1 cellular context compared by ENCODE assay signal in the genomic region with DNA sequence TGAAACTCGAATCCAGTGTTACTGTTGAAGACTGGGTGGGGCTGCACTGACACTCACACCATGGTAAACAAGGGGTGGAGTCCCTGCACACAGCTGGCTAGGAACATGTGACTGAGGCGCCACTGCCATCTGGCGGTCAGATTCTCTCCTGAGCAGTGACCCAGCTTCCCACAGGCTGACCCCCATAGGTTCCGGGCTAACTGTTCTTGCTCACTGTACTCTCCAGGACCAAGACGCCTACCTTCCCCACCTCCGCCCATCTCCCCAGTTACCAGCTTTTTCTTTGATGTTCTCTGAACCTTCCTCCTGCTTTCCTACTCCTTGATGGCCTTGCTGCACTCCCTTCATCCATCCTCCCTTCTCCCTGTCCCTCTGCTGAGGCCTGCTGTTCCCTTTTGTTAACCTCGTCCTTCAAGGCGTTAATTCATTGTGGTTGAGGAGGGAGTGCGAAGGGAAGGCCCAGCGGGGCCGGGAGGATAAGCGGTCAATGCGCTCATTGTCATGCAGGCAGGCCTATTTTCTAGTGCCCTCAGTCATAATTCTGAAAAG.
TF ChIP-seq lines count a peak whose summit lies in the region.

No MANE protein-coding gene starts in this region.

TF ChIP-seq in HepG2, 621 proteins besides CTCF, POLR2A, EP300 and RAD21 (continued from another document):
- TF ChIP-seq, protein P1, sequence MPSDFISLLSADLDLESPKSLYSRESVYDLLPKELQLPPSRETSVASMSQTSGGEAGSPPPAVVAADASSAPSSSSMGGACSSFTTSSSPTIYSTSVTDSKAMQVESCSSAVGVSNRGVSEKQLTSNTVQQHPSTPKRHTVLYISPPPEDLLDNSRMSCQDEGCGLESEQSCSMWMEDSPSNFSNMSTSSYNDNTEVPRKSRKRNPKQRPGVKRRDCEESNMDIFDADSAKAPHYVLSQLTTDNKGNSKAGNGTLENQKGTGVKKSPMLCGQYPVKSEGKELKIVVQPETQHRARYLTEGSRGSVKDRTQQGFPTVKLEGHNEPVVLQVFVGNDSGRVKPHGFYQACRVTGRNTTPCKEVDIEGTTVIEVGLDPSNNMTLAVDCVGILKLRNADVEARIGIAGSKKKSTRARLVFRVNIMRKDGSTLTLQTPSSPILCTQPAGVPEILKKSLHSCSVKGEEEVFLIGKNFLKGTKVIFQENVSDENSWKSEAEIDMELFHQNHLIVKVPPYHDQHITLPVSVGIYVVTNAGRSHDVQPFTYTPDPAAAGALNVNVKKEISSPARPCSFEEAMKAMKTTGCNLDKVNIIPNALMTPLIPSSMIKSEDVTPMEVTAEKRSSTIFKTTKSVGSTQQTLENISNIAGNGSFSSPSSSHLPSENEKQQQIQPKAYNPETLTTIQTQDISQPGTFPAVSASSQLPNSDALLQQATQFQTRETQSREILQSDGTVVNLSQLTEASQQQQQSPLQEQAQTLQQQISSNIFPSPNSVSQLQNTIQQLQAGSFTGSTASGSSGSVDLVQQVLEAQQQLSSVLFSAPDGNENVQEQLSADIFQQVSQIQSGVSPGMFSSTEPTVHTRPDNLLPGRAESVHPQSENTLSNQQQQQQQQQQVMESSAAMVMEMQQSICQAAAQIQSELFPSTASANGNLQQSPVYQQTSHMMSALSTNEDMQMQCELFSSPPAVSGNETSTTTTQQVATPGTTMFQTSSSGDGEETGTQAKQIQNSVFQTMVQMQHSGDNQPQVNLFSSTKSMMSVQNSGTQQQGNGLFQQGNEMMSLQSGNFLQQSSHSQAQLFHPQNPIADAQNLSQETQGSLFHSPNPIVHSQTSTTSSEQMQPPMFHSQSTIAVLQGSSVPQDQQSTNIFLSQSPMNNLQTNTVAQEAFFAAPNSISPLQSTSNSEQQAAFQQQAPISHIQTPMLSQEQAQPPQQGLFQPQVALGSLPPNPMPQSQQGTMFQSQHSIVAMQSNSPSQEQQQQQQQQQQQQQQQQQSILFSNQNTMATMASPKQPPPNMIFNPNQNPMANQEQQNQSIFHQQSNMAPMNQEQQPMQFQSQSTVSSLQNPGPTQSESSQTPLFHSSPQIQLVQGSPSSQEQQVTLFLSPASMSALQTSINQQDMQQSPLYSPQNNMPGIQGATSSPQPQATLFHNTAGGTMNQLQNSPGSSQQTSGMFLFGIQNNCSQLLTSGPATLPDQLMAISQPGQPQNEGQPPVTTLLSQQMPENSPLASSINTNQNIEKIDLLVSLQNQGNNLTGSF (CRISPR knock-in tag; IDR thresholded peaks at IDR 0.05), result no peak
